8 cellular contexts compared by ENCODE assay signal in the genomic region with DNA sequence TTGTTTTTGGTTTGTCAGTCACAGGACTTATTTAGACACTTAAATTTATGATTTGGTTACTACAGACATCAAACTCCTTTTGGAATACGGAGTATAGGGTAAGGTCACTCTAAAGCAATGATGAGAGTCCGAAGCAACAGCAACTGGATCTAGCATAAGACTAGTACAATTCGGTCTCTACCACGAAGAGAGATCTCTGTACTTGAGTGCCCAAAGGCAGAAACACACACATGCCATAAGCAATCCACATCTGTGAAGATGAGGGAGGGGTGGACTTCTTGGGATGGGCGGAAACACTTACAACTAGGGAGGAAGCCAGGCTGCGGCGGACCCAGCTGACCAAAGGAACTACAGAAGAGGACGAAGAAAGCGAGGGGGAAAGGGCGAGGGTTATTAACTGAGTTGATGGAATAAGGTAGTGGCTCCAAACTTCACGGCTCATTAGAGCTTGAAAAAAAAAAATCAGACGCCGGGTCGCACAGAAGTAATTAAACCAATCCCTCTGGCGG. TPM values are rescaled to one million over a fixed set of nuclear protein-coding genes. Genes with fewer than 3 reads are reported as not detected.
A peak's percentile ranks its signal among the peaks of the same experiment; 100 is the strongest.
DNase-seq lines count a peak whose midpoint lies in the region; ATAC-seq and TF ChIP-seq lines count a peak whose summit lies in the region.

No MANE protein-coding gene starts in this region.

- TF ChIP-seq CTCF in HFF-Myc (IDR thresholded peaks at IDR 0.05; ENCODE audit: low read depth, low read length, missing control alignments) (no peak), foreskin keratinocyte (conservative IDR thresholded peaks at IDR 0.05) (no peak), neutrophil (IDR thresholded peaks at IDR 0.05) (no peak)

- no peaks in the 10 kb centered on the region for H3K9me3 ChIP-seq in neutrophil

- H3K4me1 ChIP-seq in foreskin keratinocyte (no peaks in the 10 kb centered on the region), neutrophil (ENCODE audit: control insufficient read depth in 1 of 2, insufficient read depth in 1 of 2, low read depth in 1 of 2, low read length in 1 of 2) (peaks cover 4 to 5% of the 10 kb centered on the region in 2 experiments)

- no peaks in the 10 kb centered on the region for H3K27me3 ChIP-seq in foreskin keratinocyte
- H3K27me3 ChIP-seq in neutrophil: no peaks in the 10 kb centered on the region

- peak; percentile 24 for DNase-seq in SIG-M5 treated with dmso at 0.1 percent for 504 hours (lab: John Stamatoyannopoulos, UW; ENCODE audit: unreplicated experiment)
- no peak for DNase-seq in SIG-M5 (lab: John Stamatoyannopoulos, UW)
- peak; percentile 42 for DNase-seq in HFF-Myc (ENCODE audit: extremely low read depth, low read depth)
- peak; percentile 26 for DNase-seq in MV-4-11 (lab: John Stamatoyannopoulos, UW)
- no peak for DNase-seq in activated T-cell treated with anti-CD3 and anti-CD28 coated beads, Interleukin-2, amount 50 U/mL, for 24 hours
- peak in 1 of 2 donors; percentile 49 for DNase-seq in foreskin keratinocyte
- no peak for DNase-seq in NCI-H1930 (lab: John Stamatoyannopoulos, UW)

- ATAC-seq in foreskin keratinocyte: peak; percentile 41

- no peaks in the 10 kb centered on the region for H3K9me3 Mint-ChIP-seq in activated T-cell treated with anti-CD3 and anti-CD28 coated beads, Interleukin-2, amount 50 U/mL, for 24 hours

- peaks cover 14% of the 10 kb centered on the region for H3K36me3 Mint-ChIP-seq in activated T-cell treated with anti-CD3 and anti-CD28 coated beads, Interleukin-2, amount 50 U/mL, for 24 hours (ENCODE audit: low read depth)

- H3K4me1 Mint-ChIP-seq in activated T-cell treated with anti-CD3 and anti-CD28 coated beads, Interleukin-2, amount 50 U/mL, for 24 hours (ENCODE audit: low read depth): peaks cover 33% of the 10 kb centered on the region

- H3K4me3 Mint-ChIP-seq in activated T-cell treated with anti-CD3 and anti-CD28 coated beads, Interleukin-2, amount 50 U/mL, for 24 hours: peak overlapping the region; percentile 89

- H3K36me3 ChIP-seq in neutrophil: no peaks in the 10 kb centered on the region

- H3K4me3 ChIP-seq in HFF-Myc (replicated peaks; ENCODE audit: low read depth, low read length): peak overlapping the region; percentile 65
- peak overlapping the region; percentile 77 to 79 for H3K4me3 ChIP-seq in neutrophil (ENCODE audit: low read depth in 1 of 2, low read length in 1 of 2)

- H3K27me3 Mint-ChIP-seq in activated T-cell treated with anti-CD3 and anti-CD28 coated beads, Interleukin-2, amount 50 U/mL, for 24 hours: no peaks in the 10 kb centered on the region

- H3K27ac ChIP-seq in foreskin keratinocyte (peak overlapping the region; percentile 99), neutrophil (peak overlapping the region; percentile 81)

- peak overlapping the region; percentile 99 for H3K27ac Mint-ChIP-seq in activated T-cell treated with anti-CD3 and anti-CD28 coated beads, Interleukin-2, amount 50 U/mL, for 24 hours

RNA-seq across cellular contexts. Expression of gene DPH6, which starts 0.6 kb away (rescaled TPM):
- 12.7 and 13.5 TPM in 2 replicates for total RNA-seq in foreskin keratinocyte
- polyA plus RNA-seq in foreskin keratinocyte: 10.8 and 11.9 TPM in 2 replicates

Comparison
In these comparisons a context has a peak if more than half of its experiments do, and no peak if none do; other contexts are left out.
1. DNase-seq: peak in SIG-M5 treated with dmso at 0.1 percent for 504 hours (single experiment), HFF-Myc (single experiment) and MV-4-11 (single experiment); none in SIG-M5 (single experiment), activated T-cell treated with anti-CD3 and anti-CD28 coated beads, Interleukin-2, amount 50 U/mL, for 24 hours (single experiment) and NCI-H1930 (0 of 2).